Comparison of ENCODE assay signal across 9 cellular contexts in the genomic region with DNA sequence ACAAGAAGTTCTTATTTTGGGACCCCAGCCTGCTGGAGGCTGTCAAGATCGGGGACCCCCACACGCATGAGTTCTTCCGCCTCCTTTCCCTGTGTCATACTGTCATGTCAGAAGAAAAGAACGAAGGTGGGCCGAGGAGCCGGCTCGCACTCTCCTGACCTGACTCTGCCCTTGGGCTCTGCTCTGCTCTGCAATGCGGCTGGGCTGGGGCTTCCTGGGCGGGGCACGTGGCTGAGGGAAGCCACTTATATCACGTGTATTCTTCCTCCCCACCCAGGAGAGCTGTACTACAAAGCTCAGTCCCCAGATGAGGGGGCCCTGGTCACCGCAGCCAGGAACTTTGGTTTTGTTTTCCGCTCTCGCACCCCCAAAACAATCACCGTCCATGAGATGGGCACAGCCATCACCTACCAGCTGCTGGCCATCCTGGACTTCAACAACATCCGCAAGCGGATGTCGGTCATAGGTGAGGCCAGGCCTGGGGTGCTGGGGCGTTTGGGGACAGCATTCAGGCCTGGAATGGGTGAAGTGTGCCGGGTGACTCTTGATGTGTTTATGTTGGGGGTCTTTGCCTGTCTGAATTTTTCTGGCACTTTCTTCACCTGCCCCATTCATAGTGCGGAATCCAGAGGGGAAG. TPM values are rescaled to one million over a fixed set of nuclear protein-coding genes. Genes with fewer than 3 reads are reported as not detected.
A peak's percentile ranks its signal among the peaks of the same experiment; 100 is the strongest.
DNase-seq lines count a peak whose midpoint lies in the region; ATAC-seq and TF ChIP-seq lines count a peak whose summit lies in the region.
"Had no signal": no experiment of that assay in that cellular context is flagged by ENCODE, and none has a peak within 500 bp of the region (broad histone marks: within the 10 kb centered on the region; RNA-seq: fewer than 3 reads in every experiment).

No MANE protein-coding gene starts in this region.

- H3K4me1 Mint-ChIP-seq in T-helper 1 cell treated with Interleukin-12 subunit alpha and Interleukin-12 subunit beta and Interleukin-4 antibody, amounts not matched to agents 30 μg/mL and 1 μg/mL, for 36 hours (ENCODE audit: low read depth): peaks cover 66% of the 10 kb centered on the region

- no peaks in the 10 kb centered on the region for H3K9me3 Mint-ChIP-seq in T-helper 1 cell treated with Interleukin-12 subunit alpha and Interleukin-12 subunit beta and Interleukin-4 antibody, amounts not matched to agents 30 μg/mL and 1 μg/mL, for 36 hours

- H3K4me3 Mint-ChIP-seq in T-helper 1 cell treated with Interleukin-12 subunit alpha and Interleukin-12 subunit beta and Interleukin-4 antibody, amounts not matched to agents 30 μg/mL and 1 μg/mL, for 36 hours: peak overlapping the region; percentile 79

- peak; percentile 48 for ATAC-seq in left colon
- no peak for ATAC-seq in GM21390 (IDR thresholded peaks at IDR 0.05; ENCODE audit: unreplicated experiment)

- intact Hi-C loops in left colon (cut with DNase I, micrococcal nuclease): no loop called here

- DNase-seq in activated T-helper 1 cell treated with Interleukin-2 at 50 U/mL for 16 hours (ENCODE audit: low read depth) (peak; percentile 70), left colon (peak in 1 of 2 donors; percentile 42), NCI-H2196 (lab: John Stamatoyannopoulos, UW; ENCODE audit: unreplicated experiment) (no peak), GM20000 (ENCODE audit: low spot score) (no peak), kidney tubule cell (ENCODE audit: low spot score) (no peak)
- peak; percentile 81 for DNase-seq in stimulated activated CD8-positive, alpha-beta memory T cell treated with anti-CD3 and anti-CD28 coated beads, Interleukin-4, amount 100 ng/mL, for 48 hours
- DNase-seq: NCI-H1105 had no signal

- H3K27ac Mint-ChIP-seq in T-helper 1 cell treated with Interleukin-12 subunit alpha and Interleukin-12 subunit beta and Interleukin-4 antibody, amounts not matched to agents 30 μg/mL and 1 μg/mL, for 36 hours: peak overlapping the region; percentile 88

- H3K36me3 Mint-ChIP-seq in T-helper 1 cell treated with Interleukin-12 subunit alpha and Interleukin-12 subunit beta and Interleukin-4 antibody, amounts not matched to agents 30 μg/mL and 1 μg/mL, for 36 hours (ENCODE audit: low read depth): peaks cover 77% of the 10 kb centered on the region

- no peaks in the 10 kb centered on the region for H3K27me3 Mint-ChIP-seq in T-helper 1 cell treated with Interleukin-12 subunit alpha and Interleukin-12 subunit beta and Interleukin-4 antibody, amounts not matched to agents 30 μg/mL and 1 μg/mL, for 36 hours (ENCODE audit: low read depth)

- no peak for TF ChIP-seq CTCF in GM20000 (IDR thresholded peaks at IDR 0.05; ENCODE audit: extremely low read depth, missing control alignments)

RNA-seq across cellular contexts. Expression of gene ATP8B2, which starts 17.6 kb away (rescaled TPM):
- 10 to 100 TPM in 1 of 2 donors, 1 to 10 TPM in 1; 4.5 to 11.9 TPM for total RNA-seq in left colon

RNA-seq across cellular contexts. Expression of gene AQP10, which starts 22.1 kb away (rescaled TPM):
- not detected for total RNA-seq in left colon

Comparison
In these comparisons a context has a peak if more than half of its experiments do, and no peak if none do; other contexts are left out.
1. DNase-seq: peak in activated T-helper 1 cell treated with Interleukin-2 at 50 U/mL for 16 hours (single experiment) and stimulated activated CD8-positive, alpha-beta memory T cell treated with anti-CD3 and anti-CD28 coated beads, Interleukin-4, amount 100 ng/mL, for 48 hours (single experiment); none in NCI-H2196 (single experiment), GM20000 (single experiment) and kidney tubule cell (single experiment).